ENCODE assay signal across 8 cellular contexts in the genomic region with DNA sequence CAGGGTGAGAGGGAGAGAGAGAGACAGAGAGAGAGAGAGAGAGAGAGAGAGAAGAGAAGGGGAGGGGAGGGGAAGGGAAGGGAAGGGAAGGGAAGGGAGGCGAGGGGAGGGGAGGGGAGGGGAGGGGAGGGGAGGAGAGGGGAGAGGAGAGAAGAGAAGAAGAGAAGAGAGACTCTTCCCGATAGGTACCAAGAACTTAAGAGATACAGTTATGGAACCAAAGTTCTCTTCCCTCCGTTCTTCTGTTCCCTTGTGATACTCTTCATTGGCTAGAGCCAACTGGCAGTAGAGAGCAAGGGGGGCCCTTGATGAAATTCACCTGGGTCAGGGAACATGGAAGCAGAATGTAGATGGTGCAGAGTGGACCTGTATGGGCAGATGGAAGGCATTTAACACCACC.
"Had no signal": no experiment of that assay in that cellular context is flagged by ENCODE, and none has a peak within 500 bp of the region (broad histone marks: within the 10 kb centered on the region; RNA-seq: fewer than 3 reads in every experiment).

No MANE protein-coding gene starts in this region.

- FAIRE-seq: G401.6, GM12878, GM12891, GM12892, GM18507, GM19239 had no signal

- H3K4me3 ChIP-seq: GM12878 had no signal

- ATAC-seq: GM12878 had no signal

- DNase-seq: GDM1, GF-D8 had no signal
